Comparison of ENCODE assay signal across 30 cellular contexts in the genomic region with DNA sequence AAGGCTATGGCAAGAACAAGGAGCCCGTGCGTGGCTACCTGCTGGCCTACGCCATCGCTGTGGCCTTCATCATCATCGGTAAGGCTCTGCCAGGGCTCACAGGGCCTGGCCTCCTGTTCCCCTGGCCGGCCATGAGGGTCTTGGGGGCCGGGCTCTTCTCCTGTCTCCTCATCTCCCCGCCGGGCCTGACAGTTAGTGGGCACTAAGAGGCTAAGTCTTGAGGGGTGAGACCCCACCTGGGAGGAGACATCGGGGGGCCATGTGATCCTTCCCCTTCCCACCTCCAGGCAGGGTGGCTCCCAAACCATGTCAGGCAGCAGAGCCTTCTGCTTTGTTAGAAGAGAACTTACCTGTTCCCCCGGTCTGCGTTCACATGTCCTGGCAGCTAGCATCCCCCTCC. TPM values are rescaled to one million over a fixed set of nuclear protein-coding genes. Genes with fewer than 3 reads are reported as not detected.
"Had no signal": no experiment of that assay in that cellular context is flagged by ENCODE, and none has a peak within 500 bp of the region (broad histone marks: within the 10 kb centered on the region; RNA-seq: fewer than 3 reads in every experiment).

No MANE protein-coding gene starts in this region.

- H3K27ac ChIP-seq: stomach, suprapubic skin, testis, thoracic aorta, thyroid gland, tibial artery, tibial nerve, transverse colon, upper lobe of left lung, upper lobe of right lung, uterus, vagina had no signal

- H3K4me3 Mint-ChIP-seq: stimulated activated effector memory CD8-positive, alpha-beta T cell treated with anti-CD3 and anti-CD28 coated beads, Interleukin-12 subunit alpha, Interleukin-12 subunit beta, amount 100 ng/mL, for 72 hours; stimulated activated naive B cell treated with anti-CD40 and anti-IgM and Interleukin-4, amounts not matched to agents 10 μg/mL and 1 μg/mL and 100 μg/mL, for 72 hours; stimulated activated naive CD8-positive, alpha-beta T cell treated with anti-CD3 and anti-CD28 coated beads, Interleukin-15, amount 100 ng/mL, for 72 hours; stimulated activated naive CD8-positive, alpha-beta T cell treated with anti-CD3 and anti-CD28 coated beads, Interleukin-15, Interleukin-2, amounts not matched to agents 100 ng/mL and 50 ng/mL, for 24 hours; type B pancreatic cell had no signal

- H3K27me3 Mint-ChIP-seq: stimulated activated naive B cell treated with anti-CD40 and anti-IgM and Interleukin-4, amounts not matched to agents 10 μg/mL and 1 μg/mL and 100 μg/mL, for 72 hours; stimulated activated naive CD8-positive, alpha-beta T cell treated with anti-CD3 and anti-CD28 coated beads, Interleukin-15, amount 100 ng/mL, for 72 hours; stimulated activated naive CD8-positive, alpha-beta T cell treated with anti-CD3 and anti-CD28 coated beads, Interleukin-15, Interleukin-2, amounts not matched to agents 100 ng/mL and 50 ng/mL, for 24 hours; type B pancreatic cell had no signal

- H3K4me1 ChIP-seq: stomach, testis, thyroid gland, tibial artery, tibial nerve, transverse colon, upper lobe of left lung, upper lobe of right lung, uterus, vagina had no signal

- H3K4me3 ChIP-seq: stomach, suprapubic skin, testis, thoracic aorta, thyroid gland, tibial artery, tibial nerve, transverse colon, upper lobe of left lung, upper lobe of right lung, uterus, vagina had no signal

- H3K27ac Mint-ChIP-seq: stimulated activated effector memory CD8-positive, alpha-beta T cell treated with anti-CD3 and anti-CD28 coated beads, Interleukin-12 subunit alpha, Interleukin-12 subunit beta, amount 100 ng/mL, for 72 hours; stimulated activated naive B cell treated with anti-CD40 and anti-IgM and Interleukin-4, amounts not matched to agents 10 μg/mL and 1 μg/mL and 100 μg/mL, for 72 hours; stimulated activated naive CD8-positive, alpha-beta T cell treated with anti-CD3 and anti-CD28 coated beads, Interleukin-15, amount 100 ng/mL, for 72 hours; stimulated activated naive CD8-positive, alpha-beta T cell treated with anti-CD3 and anti-CD28 coated beads, Interleukin-15, Interleukin-2, amounts not matched to agents 100 ng/mL and 50 ng/mL, for 24 hours; type B pancreatic cell had no signal

- H3K27me3 ChIP-seq: stomach, suprapubic skin, testis, thyroid gland, tibial artery, tibial nerve, transverse colon, upper lobe of left lung, upper lobe of right lung, uterus, vagina had no signal

- H3K9me3 ChIP-seq: stomach, suprapubic skin, testis, thoracic aorta, thyroid gland, tibial artery, tibial nerve, transverse colon, upper lobe of left lung, upper lobe of right lung, uterus, vagina had no signal

- H3K36me3 Mint-ChIP-seq: stimulated activated effector memory CD8-positive, alpha-beta T cell treated with anti-CD3 and anti-CD28 coated beads, Interleukin-12 subunit alpha, Interleukin-12 subunit beta, amount 100 ng/mL, for 72 hours; type B pancreatic cell had no signal

- DNase-seq: stimulated activated CD4-positive, alpha-beta T cell treated with anti-CD3 and anti-CD28 coated beads, Interleukin-2, amount 100 ng/mL, for 48 hours; stimulated activated CD4-positive, alpha-beta T cell treated with anti-CD3 and anti-CD28 coated beads, Interleukin-4, amount 100 ng/mL, for 1 hour; stimulated activated CD4-positive, alpha-beta T cell treated with anti-CD3 and anti-CD28 coated beads, Interleukin-4, amount 100 ng/mL, for 24 hours; stimulated activated CD4-positive, alpha-beta T cell treated with anti-CD3 and anti-CD28 coated beads, Interleukin-4, amount 100 ng/mL, for 4 hours; stimulated activated CD8-positive, alpha-beta memory T cell treated with anti-CD3 and anti-CD28 coated beads, Interleukin-4, amount 100 ng/mL, for 48 hours; stimulated activated naive B cell treated with anti-CD40 and anti-IgM and Interleukin-4, amounts not matched to agents 10 μg/mL and 1 μg/mL and 100 μg/mL, for 72 hours; stimulated activated naive CD4-positive, alpha-beta T cell; stimulated activated naive CD4-positive, alpha-beta T cell treated with Interleukin-2 at 50 U/mL for 16 hours; stimulated activated naive CD8-positive, alpha-beta T cell treated with anti-CD3 and anti-CD28 coated beads, Interleukin-15, amount 100 ng/mL, for 72 hours; stimulated activated naive CD8-positive, alpha-beta T cell treated with anti-CD3 and anti-CD28 coated beads, Interleukin-15, Interleukin-2, amounts not matched to agents 100 U/mL and 50 U/mL, for 24 hours; stomach; substantia nigra; testis; thyroid gland; tibial artery; transverse colon; trophoblast cell; upper lobe of right lung; uterus had no signal

- ATAC-seq: stimulated activated effector memory CD8-positive, alpha-beta T cell treated with anti-CD3 and anti-CD28 coated beads, Interleukin-12 subunit alpha, Interleukin-12 subunit beta, amount 100 ng/mL, for 72 hours; stimulated activated naive B cell treated with anti-CD40 and anti-IgM and Interleukin-4, amounts not matched to agents 10 μg/mL and 1 μg/mL and 100 μg/mL, for 72 hours; stimulated activated naive CD8-positive, alpha-beta T cell treated with anti-CD3 and anti-CD28 coated beads, Interleukin-15, amount 100 ng/mL, for 72 hours; stimulated activated naive CD8-positive, alpha-beta T cell treated with anti-CD3 and anti-CD28 coated beads, Interleukin-15, Interleukin-2, amounts not matched to agents 100 U/mL and 50 U/mL, for 24 hours; upper lobe of right lung had no signal

- H3K9me3 Mint-ChIP-seq: stimulated activated effector memory CD8-positive, alpha-beta T cell treated with anti-CD3 and anti-CD28 coated beads, Interleukin-12 subunit alpha, Interleukin-12 subunit beta, amount 100 ng/mL, for 72 hours; stimulated activated naive B cell treated with anti-CD40 and anti-IgM and Interleukin-4, amounts not matched to agents 10 μg/mL and 1 μg/mL and 100 μg/mL, for 72 hours; stimulated activated naive CD8-positive, alpha-beta T cell treated with anti-CD3 and anti-CD28 coated beads, Interleukin-15, amount 100 ng/mL, for 72 hours; stimulated activated naive CD8-positive, alpha-beta T cell treated with anti-CD3 and anti-CD28 coated beads, Interleukin-15, Interleukin-2, amounts not matched to agents 100 ng/mL and 50 ng/mL, for 24 hours; type B pancreatic cell had no signal

- H3K36me3 ChIP-seq: stomach, suprapubic skin, thoracic aorta, thyroid gland, tibial artery, tibial nerve, transverse colon, upper lobe of left lung, upper lobe of right lung, uterus, vagina had no signal

- H3K4me1 Mint-ChIP-seq: stimulated activated effector memory CD8-positive, alpha-beta T cell treated with anti-CD3 and anti-CD28 coated beads, Interleukin-12 subunit alpha, Interleukin-12 subunit beta, amount 100 ng/mL, for 72 hours; stimulated activated naive CD8-positive, alpha-beta T cell treated with anti-CD3 and anti-CD28 coated beads, Interleukin-15, amount 100 ng/mL, for 72 hours had no signal

RNA-seq across cellular contexts. Expression of a gene that starts 15.2 kb away (rescaled TPM):
- total RNA-seq: stomach, subcutaneous adipose tissue, temporal lobe, thoracic aorta, thyroid gland, tibial nerve, transverse colon, upper lobe of right lung, ureter, vagina had no signal
